ENCODE assay signal across 26 cellular contexts in the genomic region with DNA sequence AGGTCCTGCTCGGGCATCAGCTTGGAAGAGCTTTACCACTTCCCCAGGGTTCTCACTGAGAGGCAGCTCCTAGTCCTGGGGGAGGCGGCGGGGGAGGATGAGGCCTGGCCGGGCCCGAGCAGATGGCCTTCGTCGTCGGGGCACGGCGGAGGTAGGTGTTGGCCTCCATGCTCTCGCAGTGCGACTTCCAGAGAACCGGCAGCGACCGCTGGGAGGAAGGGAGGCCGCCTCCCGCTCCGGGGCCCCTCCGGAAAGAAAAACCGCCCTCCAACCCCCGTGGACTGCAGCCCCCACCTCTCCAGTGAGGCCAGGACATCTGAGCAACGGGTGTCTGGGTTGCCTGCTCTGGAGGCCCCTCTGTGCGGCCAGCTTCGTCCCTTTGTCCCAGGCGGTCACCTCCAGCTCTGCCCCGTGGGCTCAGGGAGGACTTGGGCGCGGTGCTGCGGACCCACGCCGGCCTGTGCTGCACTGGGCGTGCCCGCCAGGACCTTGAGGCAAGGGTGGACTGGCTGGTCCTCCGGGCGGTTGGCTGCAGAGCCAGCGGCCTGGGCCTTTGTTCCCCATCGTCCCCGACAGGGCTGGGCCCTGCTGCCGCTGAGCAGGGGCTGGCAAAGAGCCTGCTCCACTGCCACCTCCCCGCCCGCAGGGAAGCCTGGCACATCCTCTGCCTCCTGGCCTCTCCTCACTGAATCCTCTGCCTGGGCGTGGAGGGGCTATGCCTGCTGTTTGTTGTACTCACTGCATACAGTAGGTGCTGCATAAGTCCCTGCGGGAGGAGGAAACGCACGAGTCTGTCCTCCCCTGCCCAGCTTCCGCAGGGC. TPM values are rescaled to one million over a fixed set of nuclear protein-coding genes. Genes with fewer than 3 reads are reported as not detected.
A peak's percentile ranks its signal among the peaks of the same experiment; 100 is the strongest.
DNase-seq lines count a peak whose midpoint lies in the region; ATAC-seq and TF ChIP-seq lines count a peak whose summit lies in the region.
"Had no signal": no experiment of that assay in that cellular context is flagged by ENCODE, and none has a peak within 500 bp of the region (broad histone marks: within the 10 kb centered on the region; RNA-seq: fewer than 3 reads in every experiment).

No MANE protein-coding gene starts in this region.

- peak overlapping the region in 1 of 2 donors; percentile 67 for H3K4me3 Mint-ChIP-seq in stimulated activated naive CD8-positive, alpha-beta T cell treated with anti-CD3 and anti-CD28 coated beads, Interleukin-15, amount 100 ng/mL, for 72 hours
- peak overlapping the region; percentile 59 for H3K4me3 Mint-ChIP-seq in activated T-helper 17 cell treated with anti-CD3 and anti-CD28 coated beads, Interleukin-2, amount 50 U/mL, for 72 hours
- peak overlapping the region in 6 of 10 donors; percentile 34 to 72 (median 49) for H3K4me3 Mint-ChIP-seq in naive thymus-derived CD4-positive, alpha-beta T cell
- H3K4me3 Mint-ChIP-seq: stimulated activated memory B cell treated with anti-CD40 and anti-IgM and Interleukin-4, amounts not matched to agents 10 μg/mL and 1 μg/mL and 100 μg/mL, for 72 hours had no signal

- peaks cover 0 to 4% of the 10 kb centered on the region in 2 donors for H3K4me1 ChIP-seq in naive thymus-derived CD4-positive, alpha-beta T cell (ENCODE audit: control insufficient read depth in 2 of 2, insufficient read depth in 2 of 2, low read length in 2 of 2)
- no peaks in the 10 kb centered on the region for H3K4me1 ChIP-seq in prostate gland (replicated peaks)

- peak; percentile 15 for ATAC-seq in stimulated activated naive CD8-positive, alpha-beta T cell treated with anti-CD3 and anti-CD28 coated beads, Interleukin-15, amount 100 ng/mL, for 72 hours
- no peak for ATAC-seq in stimulated activated naive CD8-positive, alpha-beta T cell treated with anti-CD3 and anti-CD28 coated beads, Interleukin-15, Interleukin-2, amounts not matched to agents 100 U/mL and 50 U/mL, for 24 hours
- ATAC-seq in activated T-helper 17 cell treated with anti-CD3 and anti-CD28 coated beads, Interleukin-2, amount 50 U/mL, for 72 hours (replicated peaks): no peak
- no peak for ATAC-seq in naive thymus-derived CD4-positive, alpha-beta T cell
- ATAC-seq in GM18858 (IDR thresholded peaks at IDR 0.05; ENCODE audit: unreplicated experiment): no peak

- H3K27ac Mint-ChIP-seq in stimulated activated naive CD8-positive, alpha-beta T cell treated with anti-CD3 and anti-CD28 coated beads, Interleukin-15, amount 100 ng/mL, for 72 hours: no peak overlapping the region
- H3K27ac Mint-ChIP-seq in activated T-helper 17 cell treated with anti-CD3 and anti-CD28 coated beads, Interleukin-2, amount 50 U/mL, for 72 hours: no peak overlapping the region
- no peak overlapping the region for H3K27ac Mint-ChIP-seq in naive thymus-derived CD4-positive, alpha-beta T cell
- H3K27ac Mint-ChIP-seq: CD14-positive monocyte; stimulated activated memory B cell treated with anti-CD40 and anti-IgM and Interleukin-4, amounts not matched to agents 10 μg/mL and 1 μg/mL and 100 μg/mL, for 72 hours had no signal

- DNase-seq in stimulated activated naive CD8-positive, alpha-beta T cell treated with anti-CD3 and anti-CD28 coated beads, Interleukin-15, amount 100 ng/mL, for 72 hours: no peak
- no peak for DNase-seq in stimulated activated naive CD8-positive, alpha-beta T cell treated with anti-CD3 and anti-CD28 coated beads, Interleukin-15, Interleukin-2, amounts not matched to agents 100 U/mL and 50 U/mL, for 24 hours
- no peak for DNase-seq in naive thymus-derived CD4-positive, alpha-beta T cell
- no peak for DNase-seq in prostate gland (ENCODE audit: low spot score)
- no peak for DNase-seq in NCI-H1417 (lab: John Stamatoyannopoulos, UW)
- DNase-seq: activated CD4-positive, alpha-beta T cell treated with anti-CD3 and anti-CD28 coated beads, Interleukin-2, amount 50 U/mL, for 1 hour; activated CD8-positive, alpha-beta memory T cell treated with anti-CD3 and anti-CD28 coated beads, Interleukin-2, amount 50 U/mL, for 48 hours; central memory CD4-positive, alpha-beta T cell; NCI-H1105 treated with DMSO at 0.1 percent for 48 hours; NCI-H2029 treated with DMSO at 0.1 percent for 48 hours; NCI-H226; NCI-H774; RPMI8226 had no signal

- H3K27me3 ChIP-seq in naive thymus-derived CD4-positive, alpha-beta T cell (ENCODE audit: control insufficient read depth in 2 of 2, insufficient read depth in 2 of 2, low read length in 2 of 2): no peaks in the 10 kb centered on the region
- H3K27me3 ChIP-seq in prostate gland (replicated peaks; ENCODE audit: insufficient read depth): no peaks in the 10 kb centered on the region
- H3K27me3 ChIP-seq: ascending aorta had no signal

- H3K27ac ChIP-seq in naive thymus-derived CD4-positive, alpha-beta T cell (ENCODE audit: low read depth, low read length): no peak overlapping the region
- H3K27ac ChIP-seq in prostate gland: no peak overlapping the region
- H3K27ac ChIP-seq: ascending aorta, dorsolateral prefrontal cortex, SK-N-MC, VCaP had no signal

- TF ChIP-seq POLR2A in prostate gland (IDR thresholded peaks at IDR 0.05): no peak

- TF ChIP-seq CTCF in prostate gland (IDR thresholded peaks at IDR 0.05): no peak

- H3K36me3 Mint-ChIP-seq in activated T-helper 17 cell treated with anti-CD3 and anti-CD28 coated beads, Interleukin-2, amount 50 U/mL, for 72 hours (ENCODE audit: low read depth): no peaks in the 10 kb centered on the region
- H3K36me3 Mint-ChIP-seq in naive thymus-derived CD4-positive, alpha-beta T cell: peaks cover 5 to 11% (median 5%) of the 10 kb centered on the region in 5 donors
- H3K36me3 Mint-ChIP-seq: CD14-positive monocyte had no signal

- H3K36me3 ChIP-seq in naive thymus-derived CD4-positive, alpha-beta T cell (ENCODE audit: control insufficient read depth in 2 of 3, insufficient read depth in 3 of 3, low read length in 3 of 3): no peaks in the 10 kb centered on the region
- H3K36me3 ChIP-seq in prostate gland: no peaks in the 10 kb centered on the region
- H3K36me3 ChIP-seq: ascending aorta had no signal

- CTCF ChIA-PET in naive thymus-derived CD4-positive, alpha-beta T cell (lab: Charles Lee): interaction anchor here (1.3 kb wide), 1 partner anchor 20 kb away, joined by 3 read pairs; no protein-coding TSS in a partner anchor

- H3K9me3 Mint-ChIP-seq in stimulated activated naive CD8-positive, alpha-beta T cell treated with anti-CD3 and anti-CD28 coated beads, Interleukin-15, amount 100 ng/mL, for 72 hours: peaks cover 5 to 9% of the 10 kb centered on the region in 2 donors
- no peaks in the 10 kb centered on the region for H3K9me3 Mint-ChIP-seq in activated T-helper 17 cell treated with anti-CD3 and anti-CD28 coated beads, Interleukin-2, amount 50 U/mL, for 72 hours
- H3K9me3 Mint-ChIP-seq in naive thymus-derived CD4-positive, alpha-beta T cell: peaks cover 3 to 10% (median 6%) of the 10 kb centered on the region in 11 donors

- H3K4me1 Mint-ChIP-seq in stimulated activated naive CD8-positive, alpha-beta T cell treated with anti-CD3 and anti-CD28 coated beads, Interleukin-15, amount 100 ng/mL, for 72 hours: no peaks in the 10 kb centered on the region
- no peaks in the 10 kb centered on the region for H3K4me1 Mint-ChIP-seq in activated T-helper 17 cell treated with anti-CD3 and anti-CD28 coated beads, Interleukin-2, amount 50 U/mL, for 72 hours
- H3K4me1 Mint-ChIP-seq in naive thymus-derived CD4-positive, alpha-beta T cell: peaks cover 0 to 8% (median 4%) of the 10 kb centered on the region in 7 donors
- H3K4me1 Mint-ChIP-seq: stimulated activated memory B cell treated with anti-CD40 and anti-IgM and Interleukin-4, amounts not matched to agents 10 μg/mL and 1 μg/mL and 100 μg/mL, for 72 hours had no signal

- 75% methylated on average over 41 of the region's 46 CpGs for WGBS in prostate gland

- intact Hi-C loops in naive thymus-derived CD4-positive, alpha-beta T cell (cut with micrococcal nuclease): no loop called here
- intact Hi-C loops in prostate gland (cut with DNase I): no loop called here

- no peaks in the 10 kb centered on the region for H3K9me3 ChIP-seq in naive thymus-derived CD4-positive, alpha-beta T cell (ENCODE audit: control insufficient read depth in 2 of 3, low read length in 3 of 3)
- no peaks in the 10 kb centered on the region for H3K9me3 ChIP-seq in prostate gland
- H3K9me3 ChIP-seq: ascending aorta had no signal

- H3K27me3 Mint-ChIP-seq in stimulated activated naive CD8-positive, alpha-beta T cell treated with anti-CD3 and anti-CD28 coated beads, Interleukin-15, amount 100 ng/mL, for 72 hours: peaks cover 8% of the 10 kb centered on the region
- H3K27me3 Mint-ChIP-seq in activated T-helper 17 cell treated with anti-CD3 and anti-CD28 coated beads, Interleukin-2, amount 50 U/mL, for 72 hours: no peaks in the 10 kb centered on the region
- H3K27me3 Mint-ChIP-seq in naive thymus-derived CD4-positive, alpha-beta T cell: peaks cover 0 to 44% (median 8%) of the 10 kb centered on the region in 5 donors

- POLR2A ChIA-PET in naive thymus-derived CD4-positive, alpha-beta T cell (lab: Charles Lee): interaction anchor here (0.6 to 1.5 kb wide), 8 partner anchors 19 to 199 kb away, joined by 3 to 5 read pairs (median 4); partner anchors contain the start of gene RAB43

- no peak overlapping the region for H3K4me3 ChIP-seq in naive thymus-derived CD4-positive, alpha-beta T cell (ENCODE audit: low read length)
- H3K4me3 ChIP-seq in prostate gland: no peak overlapping the region
- H3K4me3 ChIP-seq: lung, SK-N-MC had no signal

RNA-seq across cellular contexts. Expression of gene GP9, which starts 13.6 kb away (rescaled TPM):
- not detected for total RNA-seq in activated T-helper 17 cell treated with anti-CD3 and anti-CD28 coated beads, Interleukin-2, amount 50 U/mL, for 72 hours
- total RNA-seq in naive thymus-derived CD4-positive, alpha-beta T cell: 1 to 10 TPM in 1 of 5 experiments, not detected in 4; 2.5 TPM
- not detected for polyA plus RNA-seq in naive thymus-derived CD4-positive, alpha-beta T cell
- not detected for total RNA-seq in prostate gland
- total RNA-seq: ascending aorta, glomerular endothelial cell, kidney epithelial cell, M059J, pulmonary artery endothelial cell had no signal

RNA-seq across cellular contexts. Expression of gene EFCC1, which starts 45.8 kb away (rescaled TPM):
- total RNA-seq in activated T-helper 17 cell treated with anti-CD3 and anti-CD28 coated beads, Interleukin-2, amount 50 U/mL, for 72 hours: not detected
- total RNA-seq in naive thymus-derived CD4-positive, alpha-beta T cell: under 1 TPM in 4 of 5 experiments, not detected in 1; 0.07 to 0.24 (median 0.18) TPM
- polyA plus RNA-seq in naive thymus-derived CD4-positive, alpha-beta T cell: under 1 TPM; 0.24 to 0.27 TPM
- 1 to 10 TPM; 1.8 to 4.0 TPM for total RNA-seq in prostate gland
- total RNA-seq: kidney epithelial cell, M059J had no signal

RNA-seq across cellular contexts. Expression of gene CFAP92, which starts 53.1 kb away (rescaled TPM):
- under 1 TPM in 1 of 2 donors, not detected in 1; 0.50 TPM for total RNA-seq in activated T-helper 17 cell treated with anti-CD3 and anti-CD28 coated beads, Interleukin-2, amount 50 U/mL, for 72 hours
- 1 to 10 TPM in 2 of 5 experiments, under 1 TPM in 3; 0.10 to 1.4 (median 0.46) TPM for total RNA-seq in naive thymus-derived CD4-positive, alpha-beta T cell
- under 1 TPM; 0.20 to 0.89 TPM for polyA plus RNA-seq in naive thymus-derived CD4-positive, alpha-beta T cell
- total RNA-seq in prostate gland: 1 to 10 TPM; 1.7 to 4.3 TPM
- total RNA-seq: ascending aorta had no signal
